In the genomic region with DNA sequence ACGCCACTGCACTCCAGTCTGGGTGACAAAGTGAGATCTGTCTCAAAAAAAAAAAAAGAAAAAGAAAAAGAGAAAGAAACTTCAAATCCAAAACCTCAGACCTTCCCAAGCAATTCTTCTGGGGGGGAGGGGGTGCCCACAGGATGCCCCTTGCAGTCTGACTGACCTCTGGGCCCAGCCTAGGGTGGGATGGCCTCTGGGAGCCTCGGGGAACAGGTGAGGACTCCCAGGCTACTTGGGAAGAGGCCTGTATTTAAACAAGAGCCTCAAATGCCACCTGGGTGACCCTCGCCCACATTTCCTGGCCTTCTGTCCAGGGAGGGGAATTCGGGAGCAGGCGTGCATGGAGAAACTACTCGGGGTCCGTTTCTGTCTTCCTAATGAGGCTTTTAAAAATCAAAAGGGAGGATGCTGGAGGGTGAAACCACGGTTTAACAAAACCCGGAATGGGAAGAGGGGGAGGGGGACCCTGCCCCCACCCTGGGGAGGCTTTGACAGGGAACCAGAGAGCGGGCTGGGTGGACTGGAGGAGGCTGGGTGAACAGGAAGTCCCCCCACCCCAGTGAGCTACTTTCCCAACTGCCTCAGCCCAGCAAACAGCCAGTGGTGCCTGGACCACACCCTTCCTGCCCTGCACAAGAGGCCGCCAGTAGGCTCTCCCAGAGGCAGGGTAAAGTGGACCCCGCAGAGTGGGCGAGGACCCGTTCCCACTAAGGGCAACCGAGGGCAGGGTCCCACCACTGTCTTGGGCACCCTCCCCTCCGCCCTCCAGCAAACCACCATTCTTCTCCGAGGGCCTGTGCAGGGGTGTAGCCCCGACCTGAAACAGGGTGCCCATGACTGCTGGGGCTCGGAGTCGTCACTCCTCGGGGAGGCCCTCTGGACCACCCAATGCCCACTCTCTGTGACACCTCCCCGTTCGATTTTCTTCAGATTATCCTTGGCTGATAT, we compare ENCODE assay signal across 8 cellular contexts. TPM values are rescaled to one million over a fixed set of nuclear protein-coding genes. Genes with fewer than 3 reads are reported as not detected.
DNase-seq lines count a peak whose midpoint lies in the region; ATAC-seq, FAIRE-seq and TF ChIP-seq lines count a peak whose summit lies in the region.

No MANE protein-coding gene starts in this region.

- FAIRE-seq in small intestine (lab: Jason Lieb, UNC): no peak

- H3K36me3 ChIP-seq in SK-N-MC (ENCODE audit: insufficient read depth, low read length) (no peaks in the 10 kb centered on the region), small intestine (ENCODE audit: control insufficient read depth in 2 of 2, insufficient read depth in 2 of 2, low read length in 2 of 2) (no peaks in the 10 kb centered on the region), WERI-Rb-1 (peaks cover 22% of the 10 kb centered on the region)

- H3K9me3 ChIP-seq in SK-N-MC (ENCODE audit: low read depth, low read length) (no peaks in the 10 kb centered on the region), small intestine (ENCODE audit: control insufficient read depth, low read depth) (no peaks in the 10 kb centered on the region), WERI-Rb-1 (ENCODE audit: severe bottlenecking) (no peaks in the 10 kb centered on the region)

- H3K27ac ChIP-seq in SK-N-MC (no peak overlapping the region), small intestine (ENCODE audit: low read depth in 1 of 2, low read length in 1 of 2) (peak overlapping the region in 1 of 2 donors; percentile 84), WERI-Rb-1 (no peak overlapping the region)

- no peak for TF ChIP-seq CTCF in WERI-Rb-1 (IDR thresholded peaks at IDR 0.05; ENCODE audit: low read depth, low read length)

- DNase-seq in SK-N-MC (ENCODE audit: low read depth, low spot score): no peak
- peak; percentile 56 for DNase-seq in small intestine
- DNase-seq in AG08396 (ENCODE audit: low spot score): no peak
- no peak for DNase-seq in DMS 273 (lab: John Stamatoyannopoulos, UW; ENCODE audit: unreplicated experiment)
- DNase-seq in WERI-Rb-1: no peak

- peak overlapping the region; percentile 79 for H3K4me3 ChIP-seq in SK-N-MC
- peak overlapping the region in 1 of 2 donors; percentile 71 for H3K4me3 ChIP-seq in small intestine (ENCODE audit: low read depth in 1 of 2, low read length in 2 of 2)
- H3K4me3 ChIP-seq in WERI-Rb-1 (ENCODE audit: low read depth, low read length): no peak overlapping the region

- WGBS in small intestine, 3 donors: 18 to 26% (median 25%) methylated on average over 23 of the region's 23 CpGs

- ATAC-seq in GM21576 (IDR thresholded peaks at IDR 0.05; ENCODE audit: unreplicated experiment): peak; percentile 1
- ATAC-seq in esophagus mucosa: peak; percentile 5
- ATAC-seq in HG02798 (IDR thresholded peaks at IDR 0.05; ENCODE audit: poor library complexity, unreplicated experiment): no peak

- no peak overlapping the region for H3K9ac ChIP-seq in SK-N-MC (ENCODE audit: insufficient read length)

- H3K27me3 ChIP-seq in small intestine (ENCODE audit: control insufficient read depth in 2 of 2, insufficient read depth in 2 of 2, low read length in 2 of 2): no peaks in the 10 kb centered on the region
- H3K27me3 ChIP-seq in WERI-Rb-1 (ENCODE audit: insufficient read depth, low read depth, severe bottlenecking): no peaks in the 10 kb centered on the region

- H3K4me1 ChIP-seq in small intestine (ENCODE audit: control insufficient read depth in 2 of 2, insufficient read depth in 1 of 2, low read depth in 1 of 2, low read length in 1 of 2): peaks cover 0 to 16% of the 10 kb centered on the region in 2 donors

RNA-seq across cellular contexts. Expression of gene FBRSL1, which starts 1.5 kb away (rescaled TPM):
- total RNA-seq in esophagus mucosa: 26.1 TPM
- polyA plus RNA-seq in small intestine: 10 to 100 TPM; 24.3 to 37.6 (median 27.5) TPM
